8 cellular contexts compared by ENCODE assay signal in the genomic region with DNA sequence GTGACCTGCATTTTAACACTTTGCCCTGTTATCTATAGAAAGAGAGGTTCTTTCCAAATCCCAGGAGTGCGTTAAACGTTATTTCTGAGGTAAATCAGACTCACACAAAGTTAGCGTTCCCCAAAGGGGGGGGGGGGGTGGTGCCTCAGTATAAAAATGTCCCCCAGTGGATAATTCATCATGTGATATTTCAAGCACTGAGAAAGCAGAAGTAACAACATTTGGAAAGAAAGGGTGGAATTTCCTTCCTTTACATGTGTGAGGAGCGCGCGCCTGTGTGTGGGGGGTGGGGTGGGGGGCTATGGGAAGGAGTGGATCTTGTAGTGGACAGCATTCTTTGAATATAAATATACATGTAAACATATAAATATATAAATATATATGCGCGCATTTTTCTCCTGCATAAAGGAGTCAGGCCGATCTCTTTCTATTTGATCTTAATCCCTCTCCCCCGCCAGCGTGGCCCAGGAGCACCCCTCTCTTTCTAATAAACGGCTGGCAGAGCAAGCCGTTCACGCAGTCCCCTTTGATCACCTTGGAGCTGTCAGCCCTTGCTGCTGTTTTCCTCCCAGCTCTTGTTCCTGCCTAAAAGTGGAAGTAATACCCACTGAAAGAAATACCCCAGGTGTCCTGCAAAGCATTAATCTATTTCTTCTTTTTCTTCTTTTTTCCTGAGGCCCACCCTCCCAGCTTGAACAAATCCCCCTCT.
DNase-seq lines count a peak whose midpoint lies in the region; ATAC-seq lines count a peak whose summit lies in the region.

No MANE protein-coding gene starts in this region.

- H3K36me3 Mint-ChIP-seq in CD4-positive, alpha-beta memory T cell, result no peaks in the 10 kb centered on the region
- H3K36me3 Mint-ChIP-seq in activated naive CD8-positive, alpha-beta T cell treated with anti-CD3 and anti-CD28 coated beads for 36 hours, result no peaks in the 10 kb centered on the region

- H3K27me3 ChIP-seq in CD4-positive, alpha-beta memory T cell (ENCODE audit: insufficient read depth, low read length), result peaks cover 4% of the 10 kb centered on the region
- peaks cover 8% of the 10 kb centered on the region for H3K27me3 ChIP-seq in iPS-18a (ENCODE audit: control insufficient read depth, insufficient read depth, low read length)

- H3K4me3 ChIP-seq in CD4-positive, alpha-beta memory T cell (ENCODE audit: low read length in 2 of 2), result no peak overlapping the region
- peak overlapping the region; percentile 74 for H3K4me3 ChIP-seq in iPS-18a (ENCODE audit: low read length)

- H3K9me3 ChIP-seq in CD4-positive, alpha-beta memory T cell (ENCODE audit: control insufficient read depth in 1 of 2, low read length in 2 of 2), result no peaks in the 10 kb centered on the region
- H3K9me3 ChIP-seq in iPS-18a (ENCODE audit: control insufficient read depth, low read depth, low read length), result no peaks in the 10 kb centered on the region

- no peak for DNase-seq in CD4-positive, alpha-beta memory T cell
- DNase-seq in activated naive CD8-positive, alpha-beta T cell treated with anti-CD3 and anti-CD28 coated beads for 36 hours, result no peak
- peak in 1 of 2 donors; percentile 7 for DNase-seq in stimulated activated naive CD8-positive, alpha-beta T cell treated with anti-CD3 and anti-CD28 coated beads, Interleukin-15, amount 100 ng/mL, for 72 hours
- DNase-seq in NCI-H1092 treated with DMSO at 0.1 percent for 48 hours (lab: John Stamatoyannopoulos, UW), result no peak
- no peak for DNase-seq in stimulated activated CD4-positive, alpha-beta T cell treated with anti-CD3 and anti-CD28 coated beads, Interleukin-4, amount 100 ng/mL, for 4 hours

- ATAC-seq in HG03460 (IDR thresholded peaks at IDR 0.05; ENCODE audit: unreplicated experiment) (peak; percentile 11), GM21367 (IDR thresholded peaks at IDR 0.05; ENCODE audit: unreplicated experiment) (no peak)
- ATAC-seq in stimulated activated naive CD8-positive, alpha-beta T cell treated with anti-CD3 and anti-CD28 coated beads, Interleukin-15, amount 100 ng/mL, for 72 hours, result peak; percentile 23

- peak overlapping the region in 6 of 8 donors; percentile 47 to 81 (median 66) for H3K4me3 Mint-ChIP-seq in CD4-positive, alpha-beta memory T cell
- H3K4me3 Mint-ChIP-seq in activated naive CD8-positive, alpha-beta T cell treated with anti-CD3 and anti-CD28 coated beads for 36 hours, result peak overlapping the region; percentile 78
- H3K4me3 Mint-ChIP-seq in stimulated activated naive CD8-positive, alpha-beta T cell treated with anti-CD3 and anti-CD28 coated beads, Interleukin-15, amount 100 ng/mL, for 72 hours, result peak overlapping the region; percentile 81 to 89

- no peak overlapping the region for H3K27ac Mint-ChIP-seq in CD4-positive, alpha-beta memory T cell
- H3K27ac Mint-ChIP-seq in activated naive CD8-positive, alpha-beta T cell treated with anti-CD3 and anti-CD28 coated beads for 36 hours, result peak overlapping the region; percentile 81
- no peak overlapping the region for H3K27ac Mint-ChIP-seq in stimulated activated naive CD8-positive, alpha-beta T cell treated with anti-CD3 and anti-CD28 coated beads, Interleukin-15, amount 100 ng/mL, for 72 hours

- peaks cover 26 to 30% of the 10 kb centered on the region in 2 donors for H3K27me3 Mint-ChIP-seq in CD4-positive, alpha-beta memory T cell
- H3K27me3 Mint-ChIP-seq in activated naive CD8-positive, alpha-beta T cell treated with anti-CD3 and anti-CD28 coated beads for 36 hours, result peaks cover 66% of the 10 kb centered on the region
- H3K27me3 Mint-ChIP-seq in stimulated activated naive CD8-positive, alpha-beta T cell treated with anti-CD3 and anti-CD28 coated beads, Interleukin-15, amount 100 ng/mL, for 72 hours, result peaks cover 40% of the 10 kb centered on the region

- peak overlapping the region; percentile 69 for H3K9ac ChIP-seq in iPS-18a (ENCODE audit: low read length)

- H3K4me1 Mint-ChIP-seq in CD4-positive, alpha-beta memory T cell, result peaks cover 5 to 17% (median 7%) of the 10 kb centered on the region in 4 donors
- peaks cover 21% of the 10 kb centered on the region for H3K4me1 Mint-ChIP-seq in activated naive CD8-positive, alpha-beta T cell treated with anti-CD3 and anti-CD28 coated beads for 36 hours
- H3K4me1 Mint-ChIP-seq in stimulated activated naive CD8-positive, alpha-beta T cell treated with anti-CD3 and anti-CD28 coated beads, Interleukin-15, amount 100 ng/mL, for 72 hours, result peaks cover 29% of the 10 kb centered on the region

- POLR2A ChIA-PET in CD4-positive, alpha-beta memory T cell (lab: Charles Lee; ENCODE audit: partially characterized antibody), result no interaction called here

- H3K36me3 ChIP-seq in CD4-positive, alpha-beta memory T cell (ENCODE audit: insufficient read depth, low read length), result no peaks in the 10 kb centered on the region
- H3K36me3 ChIP-seq in iPS-18a (ENCODE audit: control insufficient read depth, low read depth, low read length), result no peaks in the 10 kb centered on the region

- CTCF ChIA-PET in CD4-positive, alpha-beta memory T cell (lab: Charles Lee; ENCODE audit: partially characterized antibody), result no interaction called here

- no peaks in the 10 kb centered on the region for H3K4me1 ChIP-seq in CD4-positive, alpha-beta memory T cell (ENCODE audit: insufficient read depth, low read length)
- peaks cover 18% of the 10 kb centered on the region for H3K4me1 ChIP-seq in iPS-18a (ENCODE audit: control insufficient read depth, low read depth, low read length)

- intact Hi-C loops in CD4-positive, alpha-beta memory T cell (cut with micrococcal nuclease), result no loop called here

- no peak overlapping the region for H3K27ac ChIP-seq in CD4-positive, alpha-beta memory T cell (ENCODE audit: low read depth, low read length)
- no peak overlapping the region for H3K27ac ChIP-seq in iPS-18a (ENCODE audit: low read length)

- peaks cover 0 to 2% (median 0%) of the 10 kb centered on the region in 8 donors for H3K9me3 Mint-ChIP-seq in CD4-positive, alpha-beta memory T cell
- H3K9me3 Mint-ChIP-seq in activated naive CD8-positive, alpha-beta T cell treated with anti-CD3 and anti-CD28 coated beads for 36 hours, result peaks cover 2% of the 10 kb centered on the region
- no peaks in the 10 kb centered on the region for H3K9me3 Mint-ChIP-seq in stimulated activated naive CD8-positive, alpha-beta T cell treated with anti-CD3 and anti-CD28 coated beads, Interleukin-15, amount 100 ng/mL, for 72 hours
